18 cellular contexts compared by ENCODE assay signal in the genomic region with DNA sequence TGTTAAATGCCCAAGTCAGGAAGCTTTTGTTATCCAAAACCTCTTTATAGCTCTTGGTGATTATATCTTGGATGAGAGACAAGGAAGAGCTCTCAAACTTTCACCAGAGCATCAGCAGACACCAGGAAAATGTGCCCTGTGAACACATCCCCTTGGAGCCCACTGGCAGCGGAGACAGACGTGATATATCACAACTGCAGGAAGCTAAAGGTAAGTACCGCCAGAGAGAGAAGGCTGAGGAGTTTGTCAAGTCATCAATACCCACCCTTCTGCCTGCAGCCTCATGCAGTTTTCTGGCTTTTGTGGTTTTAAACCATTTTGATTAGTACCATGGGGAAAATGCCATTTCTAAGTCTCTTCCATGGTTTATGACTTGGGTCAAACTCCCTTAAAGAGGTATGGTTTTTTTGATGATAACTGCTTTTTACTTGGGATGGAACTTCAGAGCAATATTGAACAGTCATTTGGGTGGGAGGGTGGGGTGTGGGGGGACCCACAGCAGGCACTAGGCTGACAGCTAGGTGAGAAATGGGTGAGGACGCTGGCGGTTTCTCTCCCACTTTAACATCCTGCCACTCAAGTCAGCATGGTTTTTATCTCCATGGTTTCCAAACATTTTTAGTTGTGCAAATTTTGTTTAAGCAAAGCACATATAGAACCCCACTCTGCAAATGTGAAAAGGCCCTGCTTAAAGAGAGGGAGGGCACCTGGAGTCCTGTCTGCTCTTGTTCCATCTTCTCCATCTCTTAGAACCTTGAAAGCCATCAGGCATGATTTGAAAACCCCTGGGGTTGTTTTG.
A peak's percentile ranks its signal among the peaks of the same experiment; 100 is the strongest.
DNase-seq lines count a peak whose midpoint lies in the region; ATAC-seq and TF ChIP-seq lines count a peak whose summit lies in the region.
"Had no signal": no experiment of that assay in that cellular context is flagged by ENCODE, and none has a peak within 500 bp of the region (broad histone marks: within the 10 kb centered on the region; RNA-seq: fewer than 3 reads in every experiment).

No MANE protein-coding gene starts in this region.

- H3K4me1 ChIP-seq in OCI-LY1 (ENCODE audit: insufficient read depth, low read length, severe bottlenecking) (peaks cover 27% of the 10 kb centered on the region), left ventricle myocardium inferior (peaks cover 17% of the 10 kb centered on the region)
- H3K4me1 ChIP-seq: uterus had no signal

- no peaks in the 10 kb centered on the region for H3K36me3 ChIP-seq in OCI-LY1 (ENCODE audit: insufficient read depth, low read length)
- H3K36me3 ChIP-seq in left ventricle myocardium inferior = no peaks in the 10 kb centered on the region
- H3K36me3 ChIP-seq: suprapubic skin, uterus had no signal

- H3K9me3 Mint-ChIP-seq in activated naive CD4-positive, alpha-beta T cell treated with anti-CD3 and anti-CD28 coated beads for 36 hours = no peaks in the 10 kb centered on the region
- no peaks in the 10 kb centered on the region for H3K9me3 Mint-ChIP-seq in activated naive CD8-positive, alpha-beta T cell (ENCODE audit: low read depth)
- H3K9me3 Mint-ChIP-seq in natural killer cell treated with Interleukin-12 subunit alpha and Interleukin-12 subunit beta and Interleukin-15 and Interleukin-18, amount 100 ng/mL, for 72 hours = no peaks in the 10 kb centered on the region
- H3K9me3 Mint-ChIP-seq: activated B cell treated with CpG ODN at 0.5 μM for 24 hours, mesothelial cell of epicardium had no signal

- H3K27ac ChIP-seq in OCI-LY1 (ENCODE audit: low read depth, low read length, poor library complexity, severe bottlenecking) (no peak overlapping the region), left ventricle myocardium inferior (replicated peaks) (no peak overlapping the region)
- H3K27ac ChIP-seq: C4-2B, hepatocyte, suprapubic skin, uterus had no signal

- no peak overlapping the region for H3K4me3 Mint-ChIP-seq in activated naive CD4-positive, alpha-beta T cell treated with anti-CD3 and anti-CD28 coated beads for 36 hours
- H3K4me3 Mint-ChIP-seq in activated naive CD8-positive, alpha-beta T cell = peak overlapping the region; percentile 52
- peak overlapping the region; percentile 73 for H3K4me3 Mint-ChIP-seq in natural killer cell treated with Interleukin-12 subunit alpha and Interleukin-12 subunit beta and Interleukin-15 and Interleukin-18, amount 100 ng/mL, for 72 hours
- H3K4me3 Mint-ChIP-seq: mesothelial cell of epicardium had no signal

- no peaks in the 10 kb centered on the region for H3K9me2 ChIP-seq in OCI-LY1 (ENCODE audit: low read depth, low read length)

- no peak overlapping the region for H3K4me3 ChIP-seq in OCI-LY1 (ENCODE audit: low read depth, low read length, poor library complexity, severe bottlenecking)
- H3K4me3 ChIP-seq in left ventricle myocardium inferior = no peak overlapping the region
- H3K4me3 ChIP-seq: hepatocyte, suprapubic skin, uterus had no signal

- intact Hi-C loops in activated naive CD4-positive, alpha-beta T cell treated with anti-CD3 and anti-CD28 coated beads for 36 hours (cut with micrococcal nuclease) = loop anchor here (1.0 to 10.0 kb wide), 3 partner anchors 133 to 729 kb away; no protein-coding TSS in a partner anchor
- intact Hi-C loops in left ventricle myocardium inferior (cut with micrococcal nuclease) = no loop called here

- H3K27ac Mint-ChIP-seq in activated naive CD4-positive, alpha-beta T cell treated with anti-CD3 and anti-CD28 coated beads for 36 hours = peak overlapping the region; percentile 54
- peak overlapping the region; percentile 89 for H3K27ac Mint-ChIP-seq in activated naive CD8-positive, alpha-beta T cell
- H3K27ac Mint-ChIP-seq in natural killer cell treated with Interleukin-12 subunit alpha and Interleukin-12 subunit beta and Interleukin-15 and Interleukin-18, amount 100 ng/mL, for 72 hours = peak overlapping the region; percentile 82 to 84
- H3K27ac Mint-ChIP-seq: mesothelial cell of epicardium had no signal

- H3K9ac ChIP-seq in OCI-LY1 (ENCODE audit: low read length) = no peak overlapping the region

- peaks cover 63% of the 10 kb centered on the region for H3K4me1 Mint-ChIP-seq in activated naive CD4-positive, alpha-beta T cell treated with anti-CD3 and anti-CD28 coated beads for 36 hours (ENCODE audit: low read depth)
- peaks cover 73% of the 10 kb centered on the region for H3K4me1 Mint-ChIP-seq in activated naive CD8-positive, alpha-beta T cell (ENCODE audit: low read depth)
- H3K4me1 Mint-ChIP-seq in natural killer cell treated with Interleukin-12 subunit alpha and Interleukin-12 subunit beta and Interleukin-15 and Interleukin-18, amount 100 ng/mL, for 72 hours (ENCODE audit: low read depth in 2 of 2) = peaks cover 48 to 56% of the 10 kb centered on the region in 2 donors

- peaks cover 19% of the 10 kb centered on the region for H3K36me3 Mint-ChIP-seq in activated naive CD4-positive, alpha-beta T cell treated with anti-CD3 and anti-CD28 coated beads for 36 hours (ENCODE audit: low read depth)
- H3K36me3 Mint-ChIP-seq in activated naive CD8-positive, alpha-beta T cell = peaks cover 15% of the 10 kb centered on the region
- H3K36me3 Mint-ChIP-seq in natural killer cell treated with Interleukin-12 subunit alpha and Interleukin-12 subunit beta and Interleukin-15 and Interleukin-18, amount 100 ng/mL, for 72 hours = no peaks in the 10 kb centered on the region
- H3K36me3 Mint-ChIP-seq: mesothelial cell of epicardium had no signal

- no peaks in the 10 kb centered on the region for H3K79me2 ChIP-seq in OCI-LY1 (ENCODE audit: insufficient read depth, low read length)
- H3K79me2 ChIP-seq: hepatocyte had no signal

- peak overlapping the region; percentile 89; the same call in 1 of the 2 replicates for H2AFZ ChIP-seq in OCI-LY1 (ENCODE audit: low read length)
- H2AFZ ChIP-seq: hepatocyte had no signal

- CTCF ChIA-PET in activated naive CD4-positive, alpha-beta T cell treated with anti-CD3 and anti-CD28 coated beads for 36 hours (lab: Charles Lee) = interaction anchor here (1.3 kb wide), 1 partner anchor 132 kb away, joined by 3 read pairs; no protein-coding TSS in a partner anchor

- no peak overlapping the region for H3K4me2 ChIP-seq in OCI-LY1 (ENCODE audit: low read length)
- H3K4me2 ChIP-seq: hepatocyte had no signal

- H3K27me3 Mint-ChIP-seq in activated naive CD4-positive, alpha-beta T cell treated with anti-CD3 and anti-CD28 coated beads for 36 hours (ENCODE audit: low read depth) = no peaks in the 10 kb centered on the region
- H3K27me3 Mint-ChIP-seq in activated naive CD8-positive, alpha-beta T cell = no peaks in the 10 kb centered on the region
- H3K27me3 Mint-ChIP-seq in natural killer cell treated with Interleukin-12 subunit alpha and Interleukin-12 subunit beta and Interleukin-15 and Interleukin-18, amount 100 ng/mL, for 72 hours = no peaks in the 10 kb centered on the region
- H3K27me3 Mint-ChIP-seq: activated B cell treated with CpG ODN at 0.5 μM for 24 hours had no signal

- no peaks in the 10 kb centered on the region for H3K9me3 ChIP-seq in OCI-LY1 (ENCODE audit: low read length)
- H3K9me3 ChIP-seq in left ventricle myocardium inferior (replicated peaks) = no peaks in the 10 kb centered on the region
- H3K9me3 ChIP-seq: suprapubic skin, uterus had no signal

- no peaks in the 10 kb centered on the region for H3F3A ChIP-seq in OCI-LY1 (ENCODE audit: insufficient read depth, low read length)

- no peak for DNase-seq in activated naive CD4-positive, alpha-beta T cell treated with anti-CD3 and anti-CD28 coated beads for 36 hours
- DNase-seq in activated naive CD4-positive, alpha-beta T cell (lab: John Stamatoyannopoulos, UW) = no peak
- no peak for DNase-seq in natural killer cell treated with Interleukin-12 subunit alpha and Interleukin-12 subunit beta and Interleukin-15 and Interleukin-18, amount 100 ng/mL, for 72 hours (ENCODE audit: low spot score)
- no peak for DNase-seq in HPDE6-E6E7 (ENCODE audit: extremely low spot score)
- no peak for DNase-seq in left ventricle myocardium inferior
- DNase-seq: activated B cell treated with CpG ODN at 0.5 μM for 24 hours, DMS 273 treated with DMSO at 0.1 percent for 48 hours, GDM1, left ventricle myocardium superior, NCI-H1694, uterus had no signal

- peak in 1 of 2 donors; percentile 21 for ATAC-seq in natural killer cell treated with Interleukin-12 subunit alpha and Interleukin-12 subunit beta and Interleukin-15 and Interleukin-18, amount 100 ng/mL, for 72 hours
- ATAC-seq in HG02678 (IDR thresholded peaks at IDR 0.05; ENCODE audit: unreplicated experiment) = no peak

- no peaks in the 10 kb centered on the region for H3K27me3 ChIP-seq in OCI-LY1 (ENCODE audit: insufficient read depth, low read length)
- H3K27me3 ChIP-seq in left ventricle myocardium inferior (ENCODE audit: low read depth) = peaks cover 33% of the 10 kb centered on the region
- H3K27me3 ChIP-seq: hepatocyte, uterus had no signal

- no peak for TF ChIP-seq CTCF in OCI-LY1 (IDR thresholded peaks at IDR 0.05; ENCODE audit: low read length)
- no peak for TF ChIP-seq CTCF in left ventricle myocardium inferior (IDR thresholded peaks at IDR 0.05; ENCODE audit: borderline replicate concordance)

- H4K20me1 ChIP-seq in OCI-LY1 (ENCODE audit: insufficient read depth, low read length) = no peaks in the 10 kb centered on the region
